1 cellular context compared by ENCODE assay signal in genomic region chr1:89865498-89866385, GRCh38.
TF ChIP-seq lines count a peak whose summit lies in the region.

No MANE protein-coding gene starts in this region.

TF ChIP-seq in GM23338, 12 proteins besides CTCF, POLR2A, EP300 and RAD21 (continued from another document):
- no peak for TF ChIP-seq ZNF462 (CRISPR knock-in tag; IDR thresholded peaks at IDR 0.05)
